ENCODE assay signal across 12 cellular contexts in genomic region chr13:40681341-40682051, GRCh38. TPM values are rescaled to one million over a fixed set of nuclear protein-coding genes. Genes with fewer than 3 reads are reported as not detected.
DNase-seq lines count a peak whose midpoint lies in the region; ATAC-seq and TF ChIP-seq lines count a peak whose summit lies in the region.
"Had no signal": no experiment of that assay in that cellular context is flagged by ENCODE, and none has a peak within 500 bp of the region (broad histone marks: within the 10 kb centered on the region; RNA-seq: fewer than 3 reads in every experiment).

No MANE protein-coding gene starts in this region.

- H3K4me1 ChIP-seq in iPS-15b (ENCODE audit: control insufficient read depth, insufficient read depth, low read length) (peaks cover 19% of the 10 kb centered on the region), thyroid gland (peaks cover 0 to 8% of the 10 kb centered on the region in 2 donors)

- in situ Hi-C loops in G401 (cut with HindIII; ENCODE audit: low sequenced_read_pairs), result no loop called here

- no peak overlapping the region for H3K27ac ChIP-seq in thyroid gland
- H3K27ac ChIP-seq: RWPE1 had no signal

- no peak for ATAC-seq in activated naive CD8-positive, alpha-beta T cell treated with anti-CD3 and anti-CD28 coated beads, Interleukin-2, amount 50 U/mL, for 24 hours
- ATAC-seq in T-helper 17 cell, result no peak
- ATAC-seq in HG03442 (IDR thresholded peaks at IDR 0.05; ENCODE audit: unreplicated experiment), result no peak
- ATAC-seq: activated CD4-positive, CD25-positive, alpha-beta regulatory T cell treated with anti-CD3 and anti-CD28 coated beads, Interleukin-2, amount 50 U/mL, for 24 hours had no signal

- TF ChIP-seq CTCF in thyroid gland (IDR thresholded peaks at IDR 0.05), result no peak

- no peaks in the 10 kb centered on the region for H3K36me3 ChIP-seq in iPS-15b (ENCODE audit: control insufficient read depth, insufficient read depth, low read length)
- no peaks in the 10 kb centered on the region for H3K36me3 ChIP-seq in thyroid gland

- no peak overlapping the region for H3K4me3 Mint-ChIP-seq in activated naive CD8-positive, alpha-beta T cell
- H3K4me3 Mint-ChIP-seq in activated naive CD8-positive, alpha-beta T cell treated with anti-CD3 and anti-CD28 coated beads, Interleukin-2, amount 50 U/mL, for 24 hours, result no peak overlapping the region
- H3K4me3 Mint-ChIP-seq in T-helper 17 cell, result no peak overlapping the region

- H3K9me3 Mint-ChIP-seq in activated naive CD8-positive, alpha-beta T cell (ENCODE audit: low read depth), result no peaks in the 10 kb centered on the region
- H3K9me3 Mint-ChIP-seq in activated naive CD8-positive, alpha-beta T cell treated with anti-CD3 and anti-CD28 coated beads, Interleukin-2, amount 50 U/mL, for 24 hours, result no peaks in the 10 kb centered on the region

- H3K4me3 ChIP-seq in iPS-15b (ENCODE audit: low read depth, low read length), result peak overlapping the region; percentile 36
- no peak overlapping the region for H3K4me3 ChIP-seq in thyroid gland (replicated peaks in 1 of 3)

- no peaks in the 10 kb centered on the region for H3K36me3 Mint-ChIP-seq in activated naive CD8-positive, alpha-beta T cell
- no peaks in the 10 kb centered on the region for H3K36me3 Mint-ChIP-seq in activated naive CD8-positive, alpha-beta T cell treated with anti-CD3 and anti-CD28 coated beads, Interleukin-2, amount 50 U/mL, for 24 hours (ENCODE audit: low read depth)
- H3K36me3 Mint-ChIP-seq in T-helper 17 cell (ENCODE audit: low read depth), result no peaks in the 10 kb centered on the region

- H3K9ac ChIP-seq in iPS-15b (ENCODE audit: low read depth, low read length), result no peak overlapping the region

- H3K9me3 ChIP-seq in T-helper 17 cell (ENCODE audit: control insufficient read depth, low read length, poor library complexity, severe bottlenecking) (no peaks in the 10 kb centered on the region), iPS-15b (ENCODE audit: control insufficient read depth, insufficient read depth, low read length) (no peaks in the 10 kb centered on the region), thyroid gland (no peaks in the 10 kb centered on the region)

- TF ChIP-seq POLR2A in thyroid gland (IDR thresholded peaks at IDR 0.05), result no peak

- intact Hi-C loops in thyroid gland (cut with DNase I), result loop anchor here (5.0 to 10.0 kb wide), 3 partner anchors 614 to 997 kb away; no protein-coding TSS in a partner anchor

- H3K27ac Mint-ChIP-seq in activated naive CD8-positive, alpha-beta T cell, result peak overlapping the region; percentile 81
- no peak overlapping the region for H3K27ac Mint-ChIP-seq in activated naive CD8-positive, alpha-beta T cell treated with anti-CD3 and anti-CD28 coated beads, Interleukin-2, amount 50 U/mL, for 24 hours
- H3K27ac Mint-ChIP-seq in T-helper 17 cell, result peak overlapping the region; percentile 73

- 54 to 68% methylated on average over 7 of the region's 7 CpGs for WGBS in thyroid gland, 2 donors

- H3K27me3 ChIP-seq in iPS-15b (ENCODE audit: control insufficient read depth, insufficient read depth, low read length) (no peaks in the 10 kb centered on the region), thyroid gland (no peaks in the 10 kb centered on the region)

- no peak for DNase-seq in activated naive CD8-positive, alpha-beta T cell treated with anti-CD3 and anti-CD28 coated beads, Interleukin-2, amount 50 U/mL, for 24 hours
- DNase-seq in T-helper 17 cell (no peak), thyroid gland (peak; percentile 30 to 49), G401 (ENCODE audit: low spot score) (no peak), HuH-7 (ENCODE audit: low spot score) (no peak)
- DNase-seq: cerebellar nuclear complex, NCI-H2081 treated with DMSO at 0.1 percent for 48 hours had no signal

- H3K4me1 Mint-ChIP-seq in activated naive CD8-positive, alpha-beta T cell (ENCODE audit: low read depth), result peaks cover 10% of the 10 kb centered on the region
- peaks cover 16% of the 10 kb centered on the region for H3K4me1 Mint-ChIP-seq in activated naive CD8-positive, alpha-beta T cell treated with anti-CD3 and anti-CD28 coated beads, Interleukin-2, amount 50 U/mL, for 24 hours
- H3K4me1 Mint-ChIP-seq in T-helper 17 cell, result peaks cover 5% of the 10 kb centered on the region

- no peaks in the 10 kb centered on the region for H3K27me3 Mint-ChIP-seq in activated naive CD8-positive, alpha-beta T cell
- no peaks in the 10 kb centered on the region for H3K27me3 Mint-ChIP-seq in activated naive CD8-positive, alpha-beta T cell treated with anti-CD3 and anti-CD28 coated beads, Interleukin-2, amount 50 U/mL, for 24 hours
- no peaks in the 10 kb centered on the region for H3K27me3 Mint-ChIP-seq in T-helper 17 cell

RNA-seq across cellular contexts. Expression of gene FOXO1, which starts 15.1 kb away (rescaled TPM):
- total RNA-seq in T-helper 17 cell (10 to 100 TPM; 72.9 to 86.1 TPM), thyroid gland (10 to 100 TPM; 65.2 to 92.9 (median 70.0) TPM)
- 0.12 and 0.17 TPM in 2 replicates for total RNA-seq in G401 (2014; rRNA removed; shearing (Covaris generic))

Comparison
In these comparisons a context has a peak if more than half of its experiments do, and no peak if none do; other contexts are left out.
1. DNase-seq: peak in thyroid gland (2 of 2); none in activated naive CD8-positive, alpha-beta T cell treated with anti-CD3 and anti-CD28 coated beads, Interleukin-2, amount 50 U/mL, for 24 hours (single experiment), T-helper 17 cell (0 of 3), G401 (single experiment) and HuH-7 (single experiment).
2. RNA of gene FOXO1, which starts 15.1 kb away (total RNA-seq): 72.9 to 86.1 TPM in T-helper 17 cell and 65.2 to 92.9 TPM in thyroid gland; 0.12 to 0.17 TPM in G401; every median in the first group is over 10 times any median in the second.